ENCODE assay signal across 9 cellular contexts in genomic region chr7:95527033-95527775, GRCh38. TPM values are rescaled to one million over a fixed set of nuclear protein-coding genes. Genes with fewer than 3 reads are reported as not detected.
DNase-seq lines count a peak whose midpoint lies in the region; ATAC-seq and TF ChIP-seq lines count a peak whose summit lies in the region.
"Had no signal": no experiment of that assay in that cellular context is flagged by ENCODE, and none has a peak within 500 bp of the region (broad histone marks: within the 10 kb centered on the region; RNA-seq: fewer than 3 reads in every experiment).

No MANE protein-coding gene starts in this region.

- H3K4me3 Mint-ChIP-seq in HFFc6 (no peak overlapping the region), osteocyte (ENCODE audit: unreplicated experiment) (no peak overlapping the region)
- H3K4me3 Mint-ChIP-seq: CD4-positive, CD25-positive, alpha-beta regulatory T cell had no signal

- H3K27ac Mint-ChIP-seq in HFFc6 (no peak overlapping the region), osteocyte (ENCODE audit: unreplicated experiment) (no peak overlapping the region)
- H3K27ac Mint-ChIP-seq: CD4-positive, CD25-positive, alpha-beta regulatory T cell had no signal

- ATAC-seq in HG03521 (IDR thresholded peaks at IDR 0.05; ENCODE audit: unreplicated experiment) = no peak

- no peaks in the 10 kb centered on the region for H3K9me3 Mint-ChIP-seq in HFFc6
- no peaks in the 10 kb centered on the region for H3K9me3 Mint-ChIP-seq in osteocyte (ENCODE audit: unreplicated experiment)
- H3K9me3 Mint-ChIP-seq: CD4-positive, CD25-positive, alpha-beta regulatory T cell had no signal

- H3K27me3 Mint-ChIP-seq in HFFc6 (ENCODE audit: insufficient read depth) (peaks cover 4% of the 10 kb centered on the region; the same call in 1 of the 2 replicates), osteocyte (ENCODE audit: unreplicated experiment) (peaks cover 31% of the 10 kb centered on the region)

- H3K4me1 Mint-ChIP-seq in HFFc6 (ENCODE audit: low read depth) (no peaks in the 10 kb centered on the region), osteocyte (ENCODE audit: unreplicated experiment) (no peaks in the 10 kb centered on the region)
- H3K4me1 Mint-ChIP-seq: CD4-positive, CD25-positive, alpha-beta regulatory T cell had no signal

- DNase-seq in NCI-H510A treated with DMSO at 0.1 percent for 48 hours (lab: John Stamatoyannopoulos, UW) = peak; percentile 57
- DNase-seq in NCI-H510A (lab: John Stamatoyannopoulos, UW) = no peak
- peak; percentile 37 for DNase-seq in HFFc6
- DNase-seq in NCI-H1694 treated with DMSO at 0.1 percent for 48 hours (lab: John Stamatoyannopoulos, UW) = peak; percentile 74
- peak; percentile 89 for DNase-seq in globus pallidus (ENCODE audit: low spot score)
- no peak for DNase-seq in osteocyte (ENCODE audit: extremely low spot score, unreplicated experiment)

- TF ChIP-seq CTCF in HFFc6 (IDR thresholded peaks at IDR 0.05) = peak; percentile 85
- TF ChIP-seq CTCF in VCaP (conservative IDR thresholded peaks at IDR 0.05) = peak; percentile 97
- TF ChIP-seq CTCF in osteocyte (IDR thresholded peaks at IDR 0.05) = peak; percentile 95

- no peak overlapping the region for H3K27ac ChIP-seq in VCaP

- H3K36me3 Mint-ChIP-seq in HFFc6 (ENCODE audit: low read depth) = no peaks in the 10 kb centered on the region
- no peaks in the 10 kb centered on the region for H3K36me3 Mint-ChIP-seq in osteocyte (ENCODE audit: unreplicated experiment)
- H3K36me3 Mint-ChIP-seq: CD4-positive, CD25-positive, alpha-beta regulatory T cell had no signal

RNA-seq across cellular contexts. Expression of gene ASB4, which starts 41.5 kb away (rescaled TPM):
- not detected for total RNA-seq in HFFc6 (2021; fragmentation: NEBNext Ultra II Directional; extraction: Animal tissue kit (Norgen Biotek cat#: 25700))
- total RNA-seq in osteocyte = not detected in 2 replicates
- total RNA-seq: CD4-positive, CD25-positive, alpha-beta regulatory T cell had no signal

Comparison
In these comparisons a context has a peak if more than half of its experiments do, and no peak if none do; other contexts are left out.
1. DNase-seq: peak in NCI-H510A treated with DMSO at 0.1 percent for 48 hours (single experiment), HFFc6 (single experiment), NCI-H1694 treated with DMSO at 0.1 percent for 48 hours (single experiment) and globus pallidus (single experiment); none in NCI-H510A (single experiment) and osteocyte (single experiment).
2. Peak in every context shown above with its lines, with median percentiles within 50 percentile points of each other: CTCF ChIP-seq.